In genomic region chr19:46602392-46603194, GRCh38 we compare ENCODE assay signal across 9 cellular contexts. TPM values are rescaled to one million over a fixed set of nuclear protein-coding genes. Genes with fewer than 3 reads are reported as not detected.
DNase-seq lines count a peak whose midpoint lies in the region; ATAC-seq, FAIRE-seq and TF ChIP-seq lines count a peak whose summit lies in the region.
"Had no signal": no experiment of that assay in that cellular context is flagged by ENCODE, and none has a peak within 500 bp of the region (broad histone marks: within the 10 kb centered on the region; RNA-seq: fewer than 3 reads in every experiment).

No MANE protein-coding gene starts in this region.

- no peak for FAIRE-seq in kidney (lab: Jason Lieb, UNC)
- FAIRE-seq: frontal cortex had no signal

- H2AFZ ChIP-seq in IMR-90 (replicated peaks; ENCODE audit: low read length, poor library complexity) = peak overlapping the region; percentile 47

- dilution Hi-C loops in IMR-90 (cut with HindIII; ENCODE audit: low sequenced_read_pairs, unreplicated experiment) = no loop called here

- peak overlapping the region; percentile 99 for H2AK9ac ChIP-seq in IMR-90 (replicated peaks; ENCODE audit: low read depth, low read length, poor library complexity)

- H4K5ac ChIP-seq in IMR-90 (ENCODE audit: low read depth, low read length) = no peak overlapping the region

- H4K91ac ChIP-seq in IMR-90 (ENCODE audit: insufficient read depth, low read depth, low read length) = no peak overlapping the region; the same call in 1 of the 2 replicates

- in situ Hi-C loops in IMR-90 (cut with MboI; ENCODE audit: low sequenced_read_pairs) = no loop called here

- POLR2A ChIA-PET in A673 (lab: Charles Lee; ENCODE audit: low non-redundant PET) (no interaction called here), IMR-90 (lab: Charles Lee; ENCODE audit: unreplicated experiment) (interaction anchor here (1.3 kb wide), 1 partner anchor 9 kb away, joined by 3 read pairs; no protein-coding TSS in a partner anchor)

- H3K4me1 ChIP-seq in A673 (ENCODE audit: insufficient read depth, low read length, poor library complexity, severe bottlenecking) (peaks cover 10% of the 10 kb centered on the region), IMR-90 (ENCODE audit: control insufficient read depth, insufficient read depth, low read length) (peaks cover 15% of the 10 kb centered on the region), adipocyte (ENCODE audit: control insufficient read depth, insufficient read depth, low read length) (peaks cover 33% of the 10 kb centered on the region), kidney (ENCODE audit: control insufficient read depth in 1 of 2, insufficient read depth in 1 of 2, low read depth in 1 of 2, low read length in 2 of 2) (peaks cover 20 to 33% of the 10 kb centered on the region in 2 donors)

- peak overlapping the region; percentile 19 for H3K23ac ChIP-seq in IMR-90 (ENCODE audit: low read depth, low read length)

- peaks cover 3 to 60% of the 10 kb centered on the region in 2 experiments; a peak in 3 of 4 replicates for H3K79me1 ChIP-seq in IMR-90 (ENCODE audit: low read depth in 1 of 2, low read length in 2 of 2)

- intact Hi-C loops in A673 (cut with micrococcal nuclease; ENCODE audit: unreplicated experiment) (loop anchor here (5.0 kb wide), 1 partner anchor 75 kb away; no protein-coding TSS in a partner anchor), IMR-90 (cut with micrococcal nuclease) (no loop called here), kidney (cut with DNase I) (no loop called here)

- TF ChIP-seq CTCF in A673 (conservative IDR thresholded peaks at IDR 0.05; ENCODE audit: low read depth, low read length) = no peak
- TF ChIP-seq CTCF in IMR-90 (conservative IDR thresholded peaks at IDR 0.05; ENCODE audit: low read depth, low read length) = no peak
- no peak for TF ChIP-seq CTCF in kidney (IDR thresholded peaks at IDR 0.05; ENCODE audit: borderline replicate concordance, extremely low read depth, insufficient read depth)

- no peak for TF ChIP-seq POLR2A in IMR-90 (IDR thresholded peaks at IDR 0.05; ENCODE audit: low read depth, low read length)

- 27% methylated on average over 15 of the region's 23 CpGs; no CpG with 5 or more reads in 1 of the 2 experiments for WGBS in IMR-90 (ENCODE audit: extremely low coverage in 2 of 2, insufficient read length in 1 of 2), 2 experiments

- no peak overlapping the region for H2BK5ac ChIP-seq in IMR-90 (ENCODE audit: low read depth, low read length, poor library complexity, severe bottlenecking)

- no peak for TF ChIP-seq RAD21 in IMR-90 (IDR thresholded peaks at IDR 0.05; ENCODE audit: low read length)

- H3K4me3 ChIP-seq in A673 (ENCODE audit: low read depth, low read length, poor library complexity, severe bottlenecking) (peak overlapping the region; percentile 100), IMR-90 (ENCODE audit: insufficient read depth, low read depth, low read length) (peak overlapping the region; percentile 87), adipocyte (ENCODE audit: low read length) (peak overlapping the region; percentile 95), kidney (ENCODE audit: low read length in 2 of 2) (peak overlapping the region; percentile 89 to 97)

- H3K9me3 ChIP-seq in A673 (ENCODE audit: low read depth, low read length, poor library complexity, severe bottlenecking) (peaks cover 10% of the 10 kb centered on the region), IMR-90 (ENCODE audit: control insufficient read depth, insufficient read depth, low read length) (peaks cover 4% of the 10 kb centered on the region; the same call in 1 of the 2 replicates), adipocyte (ENCODE audit: control insufficient read depth, low read length) (peaks cover 6% of the 10 kb centered on the region), kidney (ENCODE audit: control insufficient read depth in 1 of 2, low read length in 2 of 2) (no peaks in the 10 kb centered on the region)

- CTCF ChIA-PET in A673 (lab: Charles Lee) (interaction anchor here (0.8 kb wide), 1 partner anchor 29 kb away, joined by 8 read pairs; no protein-coding TSS in a partner anchor), IMR-90 (lab: Yijun Ruan, JAX) (interaction anchor here (1.6 kb wide), 1 partner anchor 60 kb away, joined by 4 read pairs; no protein-coding TSS in a partner anchor)

- no peak overlapping the region for H2BK120ac ChIP-seq in IMR-90 (ENCODE audit: low read depth, low read length)

- no peak overlapping the region for H2BK20ac ChIP-seq in IMR-90 (ENCODE audit: low read depth, low read length)

- peak overlapping the region; percentile 100 for H3K27ac ChIP-seq in A673 (ENCODE audit: low read depth, low read length, poor library complexity, severe bottlenecking)
- peak overlapping the region; percentile 7 for H3K27ac ChIP-seq in IMR-90 (ENCODE audit: insufficient read depth, low read length)
- H3K27ac ChIP-seq in kidney (ENCODE audit: low read depth in 2 of 2, low read length in 2 of 2) = peak overlapping the region; percentile 78 to 80

- peak overlapping the region; percentile 73 for H2AK5ac ChIP-seq in IMR-90 (ENCODE audit: low read depth, low read length)

- peaks cover 58% of the 10 kb centered on the region for H4K20me1 ChIP-seq in IMR-90 (ENCODE audit: insufficient read depth, low read length)

- H2BK15ac ChIP-seq in IMR-90 (ENCODE audit: low read depth, low read length) = no peak overlapping the region

- H3K56ac ChIP-seq in IMR-90 (ENCODE audit: extremely low read depth, insufficient read depth, low read length) = peak overlapping the region; percentile 13; the same call in 1 of the 2 replicates

- peak overlapping the region; percentile 91 for H3K4me2 ChIP-seq in IMR-90 (ENCODE audit: low read depth, low read length)

- H3K9ac ChIP-seq in IMR-90 (ENCODE audit: low read depth, low read length) = peak overlapping the region; percentile 96
- H3K9ac ChIP-seq in adipocyte (ENCODE audit: low read length) = peak overlapping the region; percentile 96
- H3K9ac ChIP-seq in kidney (ENCODE audit: low read length in 2 of 2) = peak overlapping the region; percentile 63 to 84

- no peak for ATAC-seq in IMR-90 (ENCODE audit: low read depth)
- no peak for ATAC-seq in HG03039 (IDR thresholded peaks at IDR 0.05; ENCODE audit: unreplicated experiment)

- H4K8ac ChIP-seq in IMR-90 (ENCODE audit: low read depth in 2 of 2, low read length in 2 of 2) = 0 out of 4 replicates have a peak overlapping the region, but pooled peaks of 1 of the 2 experiments have one; percentile 38

- H3K18ac ChIP-seq in IMR-90 (ENCODE audit: low read depth, low read length) = no peak overlapping the region

- peak overlapping the region; percentile 93 for H3K14ac ChIP-seq in IMR-90 (replicated peaks; ENCODE audit: low read depth, low read length)

- peak overlapping the region; percentile 80 for H3K4ac ChIP-seq in IMR-90 (ENCODE audit: low read depth, low read length)

- DNase-seq in A673 (ENCODE audit: low spot score) = no peak
- no peak for DNase-seq in IMR-90
- DNase-seq in adipocyte (ENCODE audit: low read depth) = peak; percentile 39
- DNase-seq in kidney = no peak
- peak; percentile 67 for DNase-seq in stimulated activated CD4-positive, alpha-beta T cell treated with anti-CD3 and anti-CD28 coated beads, Interleukin-1b, Interleukin-23, amount 100 ng/mL, for 48 hours
- DNase-seq in NCI-H345 (lab: John Stamatoyannopoulos, UW) = no peak
- DNase-seq in NOMO-1 treated with DMSO at 0.1 percent for 48 hours (lab: John Stamatoyannopoulos, UW; ENCODE audit: unreplicated experiment) = no peak

- BruUV-seq in A673 (replicated peaks; lab: Mats Ljungman, UMichigan) = no TSS peak
- BruUV-seq in IMR-90 (replicated peaks; lab: Mats Ljungman, UMichigan) = no TSS peak

- H3K36me3 ChIP-seq in A673 (ENCODE audit: insufficient read depth, low read length, poor library complexity, severe bottlenecking) (peaks cover 24% of the 10 kb centered on the region), IMR-90 (ENCODE audit: control insufficient read depth, insufficient read depth, low read length) (peaks cover 22% of the 10 kb centered on the region), adipocyte (ENCODE audit: control insufficient read depth, insufficient read depth, low read length, severe bottlenecking) (peaks cover 21% of the 10 kb centered on the region), kidney (ENCODE audit: control insufficient read depth in 1 of 2, insufficient read depth in 2 of 2, low read length in 2 of 2) (peaks cover 8 to 17% of the 10 kb centered on the region in 2 donors)

- H3K27me3 ChIP-seq in A673 (replicated peaks; ENCODE audit: insufficient read depth, low read depth, low read length, poor library complexity) = no peaks in the 10 kb centered on the region
- no peaks in the 10 kb centered on the region for H3K27me3 ChIP-seq in IMR-90 (ENCODE audit: control insufficient read depth, insufficient read depth, low read length)
- no peaks in the 10 kb centered on the region for H3K27me3 ChIP-seq in adipocyte (replicated peaks; ENCODE audit: control insufficient read depth, insufficient read depth, low read length)

- peaks cover 16% of the 10 kb centered on the region for H3K9me1 ChIP-seq in IMR-90 (ENCODE audit: insufficient read depth, low read length)

RNA-seq across cellular contexts. Expression of gene CALM3, which starts 1.5 kb away (rescaled TPM):
- total RNA-seq in A673 (2021) (272 and 291 TPM in 2 replicates), IMR-90 (2012; rRNA removed) (91.6 and 197 TPM in 2 replicates), kidney (217 TPM)
- polyA plus RNA-seq in IMR-90 (2012; rRNA removed) (467 and 501 TPM in 2 replicates), kidney (ENCODE audit: insufficient read depth, low read depth, low replicate concordance) (350 TPM)
- polyA plus RNA-seq in IMR-90 (2012; cell fraction: cytosol; rRNA removed) = 414 and 485 TPM in 2 replicates
- 233 and 354 TPM in 2 replicates for polyA plus RNA-seq in IMR-90 (2012; cell fraction: nucleus; rRNA removed; ENCODE audit: low replicate concordance)

RNA-seq across cellular contexts. Expression of gene PTGIR, which starts 22.3 kb away (rescaled TPM):
- 0.46 TPM in 1 of 2 replicates, not detected in the other for total RNA-seq in A673 (2021)
- 0.54 and 0.56 TPM in 2 replicates for total RNA-seq in IMR-90 (2012; rRNA removed)
- 4.9 and 5.3 TPM in 2 replicates for polyA plus RNA-seq in IMR-90 (2012; rRNA removed)
- 2.8 and 7.8 TPM in 2 replicates for polyA plus RNA-seq in IMR-90 (2012; cell fraction: cytosol; rRNA removed)
- polyA plus RNA-seq in IMR-90 (2012; cell fraction: nucleus; rRNA removed; ENCODE audit: low replicate concordance) = 18.1 and 39.4 TPM in 2 replicates
- total RNA-seq in kidney = 10.1 TPM
- polyA plus RNA-seq in kidney (ENCODE audit: insufficient read depth, low read depth, low replicate concordance) = 7.5 TPM
- total RNA-seq: frontal cortex had no signal

RNA-seq across cellular contexts. Expression of gene GNG8, which starts 33.4 kb away (rescaled TPM):
- total RNA-seq in A673 (2021) (not detected in 2 replicates), IMR-90 (2012; rRNA removed) (not detected in 2 replicates), kidney (not detected)
- polyA plus RNA-seq in IMR-90 (2012; rRNA removed) (not detected in 2 replicates), kidney (ENCODE audit: insufficient read depth, low read depth, low replicate concordance) (not detected)
- not detected in 2 replicates for polyA plus RNA-seq in IMR-90 (2012; cell fraction: cytosol; rRNA removed)
- not detected in 2 replicates for polyA plus RNA-seq in IMR-90 (2012; cell fraction: nucleus; rRNA removed; ENCODE audit: low replicate concordance)
- total RNA-seq: frontal cortex had no signal

RNA-seq across cellular contexts. Expression of gene DACT3, which starts 58.4 kb away (rescaled TPM):
- total RNA-seq in A673 (2021) (0.32 and 1.1 TPM in 2 replicates), IMR-90 (2012; rRNA removed) (1.6 and 1.9 TPM in 2 replicates), kidney (10.4 TPM)
- polyA plus RNA-seq in IMR-90 (2012; rRNA removed) (4.9 and 5.7 TPM in 2 replicates), kidney (ENCODE audit: insufficient read depth, low read depth, low replicate concordance) (5.4 TPM)
- 3.0 and 6.6 TPM in 2 replicates for polyA plus RNA-seq in IMR-90 (2012; cell fraction: cytosol; rRNA removed)
- 6.5 and 7.5 TPM in 2 replicates for polyA plus RNA-seq in IMR-90 (2012; cell fraction: nucleus; rRNA removed; ENCODE audit: low replicate concordance)

Comparison
In these comparisons a context has a peak if more than half of its experiments do, and no peak if none do; other contexts are left out.
1. DNase-seq: peak in adipocyte (single experiment) and stimulated activated CD4-positive, alpha-beta T cell treated with anti-CD3 and anti-CD28 coated beads, Interleukin-1b, Interleukin-23, amount 100 ng/mL, for 48 hours (single experiment); none in A673 (single experiment), IMR-90 (single experiment), kidney (single experiment), NCI-H345 (single experiment) and NOMO-1 treated with DMSO at 0.1 percent for 48 hours (single experiment).
2. H3K27ac ChIP-seq: peak in every context shown above with its lines; median percentile 100 in A673; 79 in kidney; 7 in IMR-90.
3. Peak in every context shown above with its lines, with median percentiles within 50 percentile points of each other: H3K4me3 ChIP-seq and H3K9ac ChIP-seq.